ENCODE assay signal across 8 cellular contexts in the genomic region with DNA sequence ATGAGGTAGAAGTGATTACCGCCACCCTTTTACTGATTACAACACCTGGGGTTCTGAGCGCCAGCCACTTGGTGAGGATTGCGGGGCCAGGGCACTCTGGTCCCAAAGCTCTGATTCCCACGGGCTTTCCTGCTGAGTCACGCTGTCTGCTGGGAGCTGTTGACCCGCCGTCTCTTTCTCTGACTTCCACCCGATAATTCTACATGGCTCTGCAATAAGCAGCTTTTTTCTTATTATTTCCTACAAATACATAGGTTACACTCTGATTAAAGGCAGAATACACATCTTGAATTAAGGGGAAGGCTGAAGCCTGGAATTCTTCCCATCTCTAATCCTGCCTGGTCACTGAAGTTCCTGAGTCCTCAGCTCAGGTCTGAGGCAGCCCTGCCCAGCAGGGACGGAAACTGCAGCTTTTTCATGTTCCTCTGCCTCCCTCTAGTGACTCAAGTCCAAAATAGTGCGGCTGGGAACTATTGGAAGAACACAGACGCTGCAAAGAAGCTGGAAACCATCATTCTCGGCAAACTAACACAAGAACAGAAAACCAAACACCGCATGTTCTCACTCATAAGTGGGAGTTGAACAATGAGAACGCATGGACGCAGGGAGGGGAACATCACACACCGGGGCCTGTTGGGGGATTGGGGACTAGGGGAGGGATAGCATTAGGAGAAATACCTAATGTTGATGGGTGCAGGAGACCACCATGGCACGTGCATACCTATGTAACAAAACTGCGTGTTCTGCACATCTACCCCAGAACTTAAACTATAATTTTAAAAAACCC.
DNase-seq lines count a peak whose midpoint lies in the region; ATAC-seq, FAIRE-seq and TF ChIP-seq lines count a peak whose summit lies in the region.

No MANE protein-coding gene starts in this region.

- H3K9me3 ChIP-seq in left lung, result no peaks in the 10 kb centered on the region

- peak; percentile 89 for DNase-seq in ACHN
- peak; percentile 60 for DNase-seq in GM18507 (ENCODE audit: extremely low spot score, insufficient read length, low read depth)
- DNase-seq in NCI-H226, result peak; percentile 62
- peak; percentile 35 for DNase-seq in activated CD4-positive, alpha-beta T cell treated with anti-CD3 and anti-CD28 coated beads for 1 hour
- DNase-seq in dorsolateral prefrontal cortex, result peak; percentile 43 to 90 (median 80)
- peak in 1 of 2 donors; percentile 82 for DNase-seq in left lung
- peak; percentile 38 to 40 for DNase-seq in stimulated activated CD4-positive, alpha-beta T cell treated with anti-CD3 and anti-CD28 coated beads, Interleukin-2, amount 100 ng/mL, for 48 hours

- H3K36me3 ChIP-seq in left lung, result no peaks in the 10 kb centered on the region

- H3K4me1 ChIP-seq in left lung, result peaks cover 8 to 52% of the 10 kb centered on the region in 2 donors

- peak overlapping the region in 56 of 59 donors; percentile 11 to 85 (median 73) for H3K27ac ChIP-seq in dorsolateral prefrontal cortex
- peak overlapping the region in 1 of 2 donors; percentile 88 for H3K27ac ChIP-seq in left lung

- intact Hi-C loops in dorsolateral prefrontal cortex (cut with DNase I), result loop anchor here (1.0 to 10.0 kb wide), 10 partner anchors 198 to 457 kb away; a partner anchor contains a TSS
- intact Hi-C loops in left lung (cut with DNase I), result loop anchor here in 1 of 2 donors (2.0 to 5.0 kb wide), 2 partner anchors 199 to 293 kb away; a partner anchor contains a TSS

- H3K4me3 ChIP-seq in dorsolateral prefrontal cortex, result peak overlapping the region; percentile 5 to 70 (median 49)
- H3K4me3 ChIP-seq in left lung, result peak overlapping the region; percentile 2 to 33

- ATAC-seq in HG03139 (IDR thresholded peaks at IDR 0.05; ENCODE audit: unreplicated experiment), result peak; percentile 90
- peak; percentile 97 for ATAC-seq in left lung

- FAIRE-seq in GM18507 (lab: Jason Lieb, UNC), result peak; percentile 82

- TF ChIP-seq CTCF in dorsolateral prefrontal cortex (IDR thresholded peaks at IDR 0.05 in 54 of 56, conservative IDR thresholded peaks at IDR 0.05 in 2 of 56; ENCODE audit: low read depth in 1 of 56, partially characterized antibody in 56 of 56), result peak; percentile 44 to 91 (median 83)
- TF ChIP-seq CTCF in left lung (IDR thresholded peaks at IDR 0.05), result peak; percentile 45 to 80

- no peaks in the 10 kb centered on the region for H3K27me3 ChIP-seq in dorsolateral prefrontal cortex
- H3K27me3 ChIP-seq in left lung, result no peaks in the 10 kb centered on the region

- in situ Hi-C loops in ACHN (cut with HindIII; ENCODE audit: low pct_ligation_motif_present, low pct_unique_long_range_greater_than_20kb, low sequenced_read_pairs), result no loop called here
